In the genomic region with DNA sequence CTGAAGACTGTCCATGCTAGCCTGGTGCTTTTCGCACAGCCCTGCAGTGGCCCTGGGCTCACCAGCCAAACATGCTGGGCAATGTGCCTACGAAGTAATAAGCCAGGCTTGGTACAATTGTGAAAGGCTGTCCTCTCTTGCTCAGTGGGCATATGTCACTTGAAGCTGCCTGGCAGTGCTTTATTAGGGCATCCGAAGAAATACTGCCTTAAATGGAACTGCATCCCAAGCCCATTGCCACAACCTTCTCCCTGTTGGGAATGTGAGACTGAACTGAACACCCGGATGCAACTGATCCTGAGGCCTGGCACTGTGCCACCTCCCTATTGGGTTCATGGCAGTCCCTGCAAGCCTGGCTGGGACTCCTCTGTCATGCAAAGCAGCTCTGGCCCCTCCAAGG, we compare ENCODE assay signal across 13 cellular contexts. TPM values are rescaled to one million over a fixed set of nuclear protein-coding genes. Genes with fewer than 3 reads are reported as not detected.
DNase-seq lines count a peak whose midpoint lies in the region; ATAC-seq lines count a peak whose summit lies in the region.
"Had no signal": no experiment of that assay in that cellular context is flagged by ENCODE, and none has a peak within 500 bp of the region (broad histone marks: within the 10 kb centered on the region; RNA-seq: fewer than 3 reads in every experiment).

No MANE protein-coding gene starts in this region.

- H3K4me1 ChIP-seq in BLaER1 (peaks cover 45% of the 10 kb centered on the region), neuronal stem cell (ENCODE audit: control insufficient read depth in 2 of 2, insufficient read depth in 1 of 2, low read depth in 1 of 2, low read length in 2 of 2) (peaks cover 4 to 8% of the 10 kb centered on the region in 2 donors)

- H3K27ac ChIP-seq in BLaER1: peak overlapping the region; percentile 64; the same call in 1 of the 2 replicates
- H3K27ac ChIP-seq in angular gyrus (ENCODE audit: low read depth, low read length): peak overlapping the region; percentile 80
- no peak overlapping the region for H3K27ac ChIP-seq in neuronal stem cell (replicated peaks; ENCODE audit: low read length)

- intact Hi-C loops in activated CD4-positive, alpha-beta memory T cell treated with anti-CD3 and anti-CD28 coated beads for 36 hours (cut with micrococcal nuclease): no loop called here

- H3K4me2 ChIP-seq in BLaER1 (no peak overlapping the region), neuronal stem cell (ENCODE audit: insufficient read depth, low read length, poor library complexity, severe bottlenecking) (no peak overlapping the region)

- H3K79me1 ChIP-seq in neuronal stem cell (ENCODE audit: low read depth, low read length): peaks cover 2% of the 10 kb centered on the region

- no peak overlapping the region for H3K4ac ChIP-seq in neuronal stem cell (ENCODE audit: low read length)

- H3K23ac ChIP-seq in neuronal stem cell (ENCODE audit: low read depth, low read length, poor library complexity): no peak overlapping the region

- no peak overlapping the region for H2BK15ac ChIP-seq in neuronal stem cell (ENCODE audit: low read length)

- ATAC-seq in HG03045 (IDR thresholded peaks at IDR 0.05; ENCODE audit: unreplicated experiment): no peak
- ATAC-seq: right cardiac atrium had no signal

- H3K27me3 ChIP-seq in BLaER1: no peaks in the 10 kb centered on the region
- no peaks in the 10 kb centered on the region for H3K27me3 ChIP-seq in MG63
- H3K27me3 ChIP-seq in neuronal stem cell (ENCODE audit: control insufficient read depth in 3 of 3, insufficient read depth in 3 of 3, low read depth in 1 of 3, low read length in 3 of 3): no peaks in the 10 kb centered on the region

- H4K20me1 ChIP-seq in BLaER1: no peaks in the 10 kb centered on the region

- H4K91ac ChIP-seq in neuronal stem cell (ENCODE audit: low read depth, low read length, poor library complexity): no peak overlapping the region

- no peaks in the 10 kb centered on the region for H3K9me3 ChIP-seq in BLaER1
- no peaks in the 10 kb centered on the region for H3K9me3 ChIP-seq in MG63
- H3K9me3 ChIP-seq in neuronal stem cell (replicated peaks in 1 of 2; ENCODE audit: control insufficient read depth in 2 of 2, insufficient read depth in 1 of 2, low read depth in 1 of 2, low read length in 2 of 2): no peaks in the 10 kb centered on the region

- peaks cover 9% of the 10 kb centered on the region for H3K4me1 Mint-ChIP-seq in activated CD4-positive, alpha-beta memory T cell treated with anti-CD3 and anti-CD28 coated beads for 36 hours (ENCODE audit: low read depth)

- CTCF ChIA-PET in activated CD4-positive, alpha-beta memory T cell treated with anti-CD3 and anti-CD28 coated beads for 36 hours (lab: Charles Lee): interaction anchor here (0.6 to 6.6 kb wide), 2 partner anchors 76 to 158 kb away, joined by 3 to 86 read pairs; no protein-coding TSS in a partner anchor

- no peak overlapping the region for H2BK5ac ChIP-seq in neuronal stem cell (ENCODE audit: low read length)

- POLR2A ChIA-PET in activated CD4-positive, alpha-beta memory T cell treated with anti-CD3 and anti-CD28 coated beads for 36 hours (lab: Charles Lee): interaction anchor here (0.9 kb wide), 1 partner anchor 24 kb away, joined by 3 read pairs; a partner anchor contains a TSS

- peaks cover 3% of the 10 kb centered on the region for H3K36me3 Mint-ChIP-seq in activated CD4-positive, alpha-beta memory T cell treated with anti-CD3 and anti-CD28 coated beads for 36 hours

- peak; percentile 47 for DNase-seq in MG63
- no peak for DNase-seq in neuronal stem cell (ENCODE audit: low spot score)
- no peak for DNase-seq in activated CD4-positive, alpha-beta memory T cell treated with anti-CD3 and anti-CD28 coated beads for 36 hours
- no peak for DNase-seq in dermis blood vessel endothelial cell
- no peak for DNase-seq in SIG-M5 treated with dmso at 0.1 percent for 504 hours (lab: John Stamatoyannopoulos, UW; ENCODE audit: unreplicated experiment)
- DNase-seq: activated CD4-positive, alpha-beta T cell treated with anti-CD3 and anti-CD28 coated beads, Interleukin-2, amount 50 U/mL, for 1 hour; left cardiac atrium; MV-4-11; SIG-M5 had no signal

- H2BK120ac ChIP-seq in neuronal stem cell (ENCODE audit: low read depth, low read length): no peak overlapping the region

- H3K14ac ChIP-seq in neuronal stem cell (ENCODE audit: low read length): peak overlapping the region; percentile 9

- H3K27ac Mint-ChIP-seq in activated CD4-positive, alpha-beta memory T cell treated with anti-CD3 and anti-CD28 coated beads for 36 hours: no peak overlapping the region

- H4K8ac ChIP-seq in neuronal stem cell (ENCODE audit: low read depth, low read length): no peak overlapping the region

- WGBS in neuronal stem cell (ENCODE audit: extremely low coverage in 2 of 2, insufficient read length in 2 of 2, insufficient replicate concordance in 1 of 2), 2 donors: no CpG with 5 or more reads among the region's 4 CpGs

- no peak overlapping the region for H3K4me3 Mint-ChIP-seq in activated CD4-positive, alpha-beta memory T cell treated with anti-CD3 and anti-CD28 coated beads for 36 hours

- H3K36me3 ChIP-seq in BLaER1 (peaks cover 83% of the 10 kb centered on the region), MG63 (peaks cover 81% of the 10 kb centered on the region), neuronal stem cell (replicated peaks in 1 of 2; ENCODE audit: control insufficient read depth in 2 of 2, insufficient read depth in 2 of 2, low read length in 2 of 2) (peaks cover 5 to 7% of the 10 kb centered on the region in 2 donors)

- no peak overlapping the region for H3K9ac ChIP-seq in BLaER1
- H3K9ac ChIP-seq in neuronal stem cell (ENCODE audit: low read depth, low read length, poor library complexity): no peak overlapping the region

- H2AFZ ChIP-seq in neuronal stem cell (ENCODE audit: low read length): no peak overlapping the region

- H2AK5ac ChIP-seq in neuronal stem cell (ENCODE audit: low read depth, low read length): no peak overlapping the region

- H3K18ac ChIP-seq in neuronal stem cell (ENCODE audit: low read length): no peak overlapping the region

- no peak overlapping the region for H3K4me3 ChIP-seq in BLaER1
- no peak overlapping the region for H3K4me3 ChIP-seq in MG63
- H3K4me3 ChIP-seq in neuronal stem cell (ENCODE audit: low read length in 2 of 2): no peak overlapping the region

- H3K9me3 Mint-ChIP-seq in activated CD4-positive, alpha-beta memory T cell treated with anti-CD3 and anti-CD28 coated beads for 36 hours: no peaks in the 10 kb centered on the region

- no peaks in the 10 kb centered on the region for H3K27me3 Mint-ChIP-seq in activated CD4-positive, alpha-beta memory T cell treated with anti-CD3 and anti-CD28 coated beads for 36 hours

- H2BK12ac ChIP-seq in neuronal stem cell (ENCODE audit: low read length): no peak overlapping the region

RNA-seq across cellular contexts. Expression of a gene that starts 15.9 kb away (rescaled TPM):
- total RNA-seq in MG63 (2014; rRNA removed; shearing (Covaris generic); ENCODE audit: low replicate concordance): 283 and 538 TPM in 2 replicates
- polyA plus RNA-seq in neuronal stem cell (2013, experiment 1 of 2): 41.7 TPM
- 42.5 TPM for polyA plus RNA-seq in neuronal stem cell (2013, experiment 2 of 2)
- 10 to 100 TPM; 24.1 to 25.6 TPM for total RNA-seq in activated CD4-positive, alpha-beta memory T cell treated with anti-CD3 and anti-CD28 coated beads for 36 hours
- 46.1 and 56.3 TPM in 2 replicates for total RNA-seq in dermis blood vessel endothelial cell

RNA-seq across cellular contexts. Expression of a gene that starts 24.3 kb away (rescaled TPM):
- total RNA-seq in MG63 (2014; rRNA removed; shearing (Covaris generic); ENCODE audit: low replicate concordance): 0.76 and 1.2 TPM in 2 replicates
- polyA plus RNA-seq in neuronal stem cell (2013, experiment 1 of 2): 0.15 TPM
- polyA plus RNA-seq in neuronal stem cell (2013, experiment 2 of 2): 0.15 TPM
- 1 to 10 TPM in 1 of 2 experiments, under 1 TPM in 1; 0.65 to 1.4 TPM for total RNA-seq in activated CD4-positive, alpha-beta memory T cell treated with anti-CD3 and anti-CD28 coated beads for 36 hours
- total RNA-seq in dermis blood vessel endothelial cell: not detected in 2 replicates

RNA-seq across cellular contexts. Expression of a gene that starts 39.7 kb away (rescaled TPM):
- 3.9 and 25.3 TPM in 2 replicates for total RNA-seq in MG63 (2014; rRNA removed; shearing (Covaris generic); ENCODE audit: low replicate concordance)
- 14.0 TPM for polyA plus RNA-seq in neuronal stem cell (2013, experiment 1 of 2)
- 13.1 TPM for polyA plus RNA-seq in neuronal stem cell (2013, experiment 2 of 2)
- total RNA-seq in activated CD4-positive, alpha-beta memory T cell treated with anti-CD3 and anti-CD28 coated beads for 36 hours: 10 to 100 TPM; 11.1 to 15.0 TPM
- total RNA-seq in dermis blood vessel endothelial cell: 10.0 and 12.3 TPM in 2 replicates

RNA-seq across cellular contexts. Expression of a gene that starts 39.9 kb away (rescaled TPM):
- total RNA-seq in MG63 (2014; rRNA removed; shearing (Covaris generic); ENCODE audit: low replicate concordance): 28.3 and 40.1 TPM in 2 replicates
- polyA plus RNA-seq in neuronal stem cell (2013, experiment 1 of 2): 7.8 TPM
- polyA plus RNA-seq in neuronal stem cell (2013, experiment 2 of 2): 8.5 TPM
- 10 to 100 TPM; 22.6 to 22.8 TPM for total RNA-seq in activated CD4-positive, alpha-beta memory T cell treated with anti-CD3 and anti-CD28 coated beads for 36 hours
- total RNA-seq in dermis blood vessel endothelial cell: 64.2 and 76.2 TPM in 2 replicates
